In genomic region chr20:56427797-56428196, GRCh38 we compare ENCODE assay signal across 2 cellular contexts.
TF ChIP-seq lines count a peak whose summit lies in the region.

No MANE protein-coding gene starts in this region.

TF ChIP-seq in GM12878, 131 proteins besides CTCF, POLR2A, EP300 and RAD21:
- TF ChIP-seq SMAD5 (IDR thresholded peaks at IDR 0.05; ENCODE audit: low read depth), result no peak
- TF ChIP-seq YBX1 (IDR thresholded peaks at IDR 0.05), result no peak
- no peak for TF ChIP-seq CBX5 (IDR thresholded peaks at IDR 0.05; ENCODE audit: low read depth)
- TF ChIP-seq IKZF2 (IDR thresholded peaks at IDR 0.05), result no peak
- TF ChIP-seq, protein P1, sequence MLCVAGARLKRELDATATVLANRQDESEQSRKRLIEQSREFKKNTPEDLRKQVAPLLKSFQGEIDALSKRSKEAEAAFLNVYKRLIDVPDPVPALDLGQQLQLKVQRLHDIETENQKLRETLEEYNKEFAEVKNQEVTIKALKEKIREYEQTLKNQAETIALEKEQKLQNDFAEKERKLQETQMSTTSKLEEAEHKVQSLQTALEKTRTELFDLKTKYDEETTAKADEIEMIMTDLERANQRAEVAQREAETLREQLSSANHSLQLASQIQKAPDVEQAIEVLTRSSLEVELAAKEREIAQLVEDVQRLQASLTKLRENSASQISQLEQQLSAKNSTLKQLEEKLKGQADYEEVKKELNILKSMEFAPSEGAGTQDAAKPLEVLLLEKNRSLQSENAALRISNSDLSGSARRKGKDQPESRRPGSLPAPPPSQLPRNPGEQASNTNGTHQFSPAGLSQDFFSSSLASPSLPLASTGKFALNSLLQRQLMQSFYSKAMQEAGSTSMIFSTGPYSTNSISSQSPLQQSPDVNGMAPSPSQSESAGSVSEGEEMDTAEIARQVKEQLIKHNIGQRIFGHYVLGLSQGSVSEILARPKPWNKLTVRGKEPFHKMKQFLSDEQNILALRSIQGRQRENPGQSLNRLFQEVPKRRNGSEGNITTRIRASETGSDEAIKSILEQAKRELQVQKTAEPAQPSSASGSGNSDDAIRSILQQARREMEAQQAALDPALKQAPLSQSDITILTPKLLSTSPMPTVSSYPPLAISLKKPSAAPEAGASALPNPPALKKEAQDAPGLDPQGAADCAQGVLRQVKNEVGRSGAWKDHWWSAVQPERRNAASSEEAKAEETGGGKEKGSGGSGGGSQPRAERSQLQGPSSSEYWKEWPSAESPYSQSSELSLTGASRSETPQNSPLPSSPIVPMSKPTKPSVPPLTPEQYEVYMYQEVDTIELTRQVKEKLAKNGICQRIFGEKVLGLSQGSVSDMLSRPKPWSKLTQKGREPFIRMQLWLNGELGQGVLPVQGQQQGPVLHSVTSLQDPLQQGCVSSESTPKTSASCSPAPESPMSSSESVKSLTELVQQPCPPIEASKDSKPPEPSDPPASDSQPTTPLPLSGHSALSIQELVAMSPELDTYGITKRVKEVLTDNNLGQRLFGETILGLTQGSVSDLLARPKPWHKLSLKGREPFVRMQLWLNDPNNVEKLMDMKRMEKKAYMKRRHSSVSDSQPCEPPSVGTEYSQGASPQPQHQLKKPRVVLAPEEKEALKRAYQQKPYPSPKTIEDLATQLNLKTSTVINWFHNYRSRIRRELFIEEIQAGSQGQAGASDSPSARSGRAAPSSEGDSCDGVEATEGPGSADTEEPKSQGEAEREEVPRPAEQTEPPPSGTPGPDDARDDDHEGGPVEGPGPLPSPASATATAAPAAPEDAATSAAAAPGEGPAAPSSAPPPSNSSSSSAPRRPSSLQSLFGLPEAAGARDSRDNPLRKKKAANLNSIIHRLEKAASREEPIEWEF (IDR thresholded peaks at IDR 0.05; ENCODE audit: insufficient replicate concordance, low read depth, low read length), result no peak
- no peak for TF ChIP-seq MXI1 (IDR thresholded peaks at IDR 0.05; ENCODE audit: low read depth, low read length)
- no peak for TF ChIP-seq RUNX3 (IDR thresholded peaks at IDR 0.05; ENCODE audit: low read length)
- TF ChIP-seq RELA (IDR thresholded peaks at IDR 0.05; ENCODE audit: borderline replicate concordance, partially characterized antibody), result no peak
- TF ChIP-seq SPI1 (IDR thresholded peaks at IDR 0.05; ENCODE audit: borderline replicate concordance, insufficient read depth, low read depth, low read length), result no peak
- no peak for TF ChIP-seq SIX5 (IDR thresholded peaks at IDR 0.05; ENCODE audit: low read depth, low read length, severe bottlenecking)
- TF ChIP-seq MEF2B (IDR thresholded peaks at IDR 0.05; ENCODE audit: partially characterized antibody, poor library complexity, severe bottlenecking), result no peak
TF ChIP-seq in GM12878: peak in this region for 0.

TF ChIP-seq in HEK293T, 16 proteins besides CTCF, POLR2A, EP300 and RAD21:
- TF ChIP-seq L3MBTL2 (conservative IDR thresholded peaks at IDR 0.05) (no peak), ZNF384 (IDR thresholded peaks at IDR 0.05) (no peak), CTBP1 (IDR thresholded peaks at IDR 0.05; ENCODE audit: borderline replicate concordance) (no peak), FOXA1 (IDR thresholded peaks at IDR 0.05) (no peak), ELF4 (IDR thresholded peaks at IDR 0.05) (no peak), ARNT (IDR thresholded peaks at IDR 0.05) (no peak), PKNOX1 (IDR thresholded peaks at IDR 0.05) (no peak), FOXK2 (IDR thresholded peaks at IDR 0.05) (no peak), HDGF (IDR thresholded peaks at IDR 0.05; ENCODE audit: borderline replicate concordance) (no peak), LEF1 (IDR thresholded peaks at IDR 0.05; ENCODE audit: borderline replicate concordance) (no peak), SUZ12 (IDR thresholded peaks at IDR 0.05) (no peak), SP1 (IDR thresholded peaks at IDR 0.05) (no peak), BHLHE40 (IDR thresholded peaks at IDR 0.05; ENCODE audit: borderline replicate concordance) (no peak), FOXM1 (IDR thresholded peaks at IDR 0.05; ENCODE audit: borderline replicate concordance) (no peak), NFRKB (IDR thresholded peaks at IDR 0.05) (no peak), TARDBP (IDR thresholded peaks at IDR 0.05) (no peak)
